In genomic region chr3:197428117-197428761, GRCh38 we compare ENCODE assay signal across 8 cellular contexts.
A peak's percentile ranks its signal among the peaks of the same experiment; 100 is the strongest.
DNase-seq lines count a peak whose midpoint lies in the region; ATAC-seq and TF ChIP-seq lines count a peak whose summit lies in the region.

No MANE protein-coding gene starts in this region.

- H3K4me1 Mint-ChIP-seq in T-cell (peaks cover 21 to 32% (median 28%) of the 10 kb centered on the region in 3 donors), nephron (peaks cover 79% of the 10 kb centered on the region)

- H3K27ac Mint-ChIP-seq in T-cell (peak overlapping the region in 1 of 2 donors; percentile 66), nephron (peak overlapping the region; percentile 95 to 99 (median 97))

- H3K36me3 Mint-ChIP-seq in T-cell (no peaks in the 10 kb centered on the region), nephron (ENCODE audit: low read depth) (no peaks in the 10 kb centered on the region)

- CTCF ChIA-PET in T-cell (lab: Charles Lee) = no interaction called here

- in situ Hi-C loops in Caki2 (cut with HindIII; ENCODE audit: low pct_unique_long_range_greater_than_20kb, low sequenced_read_pairs) = no loop called here

- H3K27me3 Mint-ChIP-seq in T-cell (peaks cover 0 to 20% of the 10 kb centered on the region in 2 donors), nephron (ENCODE audit: low read depth) (peaks cover 21% of the 10 kb centered on the region)

- POLR2A ChIA-PET in T-cell (lab: Charles Lee) = interaction anchor here in 1 of 2 donors (0.6 kb wide), 1 partner anchor 70 kb away, joined by 3 read pairs; no protein-coding TSS in a partner anchor

- peak; percentile 70 to 97 (median 91) for ATAC-seq in T-cell (replicated peaks in 1 of 4)
- ATAC-seq in HG03108 (IDR thresholded peaks at IDR 0.05; ENCODE audit: unreplicated experiment) = no peak

- no peak for TF ChIP-seq CTCF in nephron (IDR thresholded peaks at IDR 0.05; ENCODE audit: unreplicated experiment in 3 of 3)

- H3K9me3 Mint-ChIP-seq in T-cell = no peaks in the 10 kb centered on the region
- peaks cover 2% of the 10 kb centered on the region for H3K9me3 Mint-ChIP-seq in nephron

- H3K4me3 Mint-ChIP-seq in T-cell (peak overlapping the region; percentile 29 to 66 (median 49)), nephron (peak overlapping the region; percentile 20 to 37 (median 30))

- DNase-seq in Caki2 (ENCODE audit: low read depth) (peak; percentile 78), T-cell (peak in 30 of 34 experiments; percentile 1 to 45 (median 20)), cerebellar cortex (ENCODE audit: low spot score) (peak; percentile 23), activated gamma-delta T cell treated with Interleukin-2 at 50 U/mL for 16 hours (no peak), AML-193 (lab: John Stamatoyannopoulos, UW) (no peak), amniotic stem cell (lab: John Stamatoyannopoulos, UW) (no peak)

Comparison
In these comparisons a context has a peak if more than half of its experiments do, and no peak if none do; other contexts are left out.
1. DNase-seq: peak in Caki2 (single experiment), T-cell (30 of 34) and cerebellar cortex (single experiment); none in activated gamma-delta T cell treated with Interleukin-2 at 50 U/mL for 16 hours (single experiment), AML-193 (0 of 2) and amniotic stem cell (single experiment).